In genomic region chr16:30741461-30741914, GRCh38 we compare ENCODE assay signal across 8 cellular contexts. TPM values are rescaled to one million over a fixed set of nuclear protein-coding genes. Genes with fewer than 3 reads are reported as not detected.
DNase-seq lines count a peak whose midpoint lies in the region; ATAC-seq, FAIRE-seq and TF ChIP-seq lines count a peak whose summit lies in the region.

No MANE protein-coding gene starts in this region.

- peak; percentile 93 for FAIRE-seq in RCC 7860 (lab: Jason Lieb, UNC)

- TF ChIP-seq CTCF in fibroblast of the aortic adventitia (IDR thresholded peaks at IDR 0.05; ENCODE audit: insufficient read depth, low read length) (no peak), retinal pigment epithelial cell (conservative IDR thresholded peaks at IDR 0.05; ENCODE audit: low read depth, low read length) (no peak)

- DNase-seq in GM03348 (ENCODE audit: low spot score) = peak; percentile 78
- DNase-seq in RCC 7860 (ENCODE audit: low spot score) = peak; percentile 89
- DNase-seq in fibroblast of the aortic adventitia (ENCODE audit: low read depth) = peak; percentile 83
- peak; percentile 83 for DNase-seq in retinal pigment epithelial cell (ENCODE audit: low read depth)
- DNase-seq in NOMO-1 (lab: John Stamatoyannopoulos, UW; ENCODE audit: unreplicated experiment in 2 of 2) = no peak
- DNase-seq in cortex of kidney (lab: John Stamatoyannopoulos, UW) = no peak

- ATAC-seq in HG03280 (IDR thresholded peaks at IDR 0.05; ENCODE audit: unreplicated experiment) = no peak
- no peak for ATAC-seq in HG03095 (IDR thresholded peaks at IDR 0.05; ENCODE audit: unreplicated experiment)

- H3K4me3 ChIP-seq in fibroblast of the aortic adventitia (ENCODE audit: low read depth, low read length) = no peak overlapping the region
- H3K4me3 ChIP-seq in retinal pigment epithelial cell (ENCODE audit: low read length) = no peak overlapping the region

RNA-seq across cellular contexts. Expression of gene PHKG2, which starts 6.7 kb away (rescaled TPM):
- 20.8 and 24.0 TPM in 2 replicates for total RNA-seq in fibroblast of the aortic adventitia (ENCODE audit: low replicate concordance)

RNA-seq across cellular contexts. Expression of gene CFAP119, which starts 20.4 kb away (rescaled TPM):
- total RNA-seq in fibroblast of the aortic adventitia (ENCODE audit: low replicate concordance) = 0.49 and 2.7 TPM in 2 replicates

RNA-seq across cellular contexts. Expression of gene RNF40, which starts 20.6 kb away (rescaled TPM):
- 73.5 and 89.4 TPM in 2 replicates for total RNA-seq in fibroblast of the aortic adventitia (ENCODE audit: low replicate concordance)

RNA-seq across cellular contexts. Expression of gene SRCAP, which starts 42.5 kb away (rescaled TPM):
- total RNA-seq in fibroblast of the aortic adventitia (ENCODE audit: low replicate concordance) = 10.8 and 21.9 TPM in 2 replicates

RNA-seq across cellular contexts. Expression of gene ZNF629, which starts 45.5 kb away (rescaled TPM):
- total RNA-seq in fibroblast of the aortic adventitia (ENCODE audit: low replicate concordance) = 10.6 and 15.0 TPM in 2 replicates

Comparison
In these comparisons a context has a peak if more than half of its experiments do, and no peak if none do; other contexts are left out.
1. DNase-seq: peak in GM03348 (single experiment), RCC 7860 (single experiment), fibroblast of the aortic adventitia (single experiment) and retinal pigment epithelial cell (single experiment); none in NOMO-1 (0 of 2) and cortex of kidney (single experiment).